ENCODE assay signal across 21 cellular contexts in the genomic region with DNA sequence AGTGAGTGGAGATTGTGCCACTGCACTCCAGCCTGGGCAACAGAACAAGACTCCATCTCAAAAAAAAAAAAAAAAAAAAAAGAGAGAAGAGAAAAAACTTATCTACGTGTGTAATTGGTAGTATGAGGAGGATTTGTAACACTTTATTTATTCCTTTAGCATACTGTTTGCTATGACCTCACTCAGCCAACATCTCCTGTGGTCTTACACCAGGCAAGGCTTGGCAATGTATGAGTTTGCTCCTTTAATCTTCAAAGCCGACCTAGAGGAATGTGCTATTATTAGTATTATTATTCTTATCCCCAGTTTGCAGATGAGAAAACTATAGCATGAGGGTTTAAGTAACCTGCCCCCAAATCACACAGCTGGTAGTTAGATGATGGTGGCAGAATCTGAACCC. TPM values are rescaled to one million over a fixed set of nuclear protein-coding genes. Genes with fewer than 3 reads are reported as not detected.
DNase-seq lines count a peak whose midpoint lies in the region; ATAC-seq and TF ChIP-seq lines count a peak whose summit lies in the region.
"Had no signal": no experiment of that assay in that cellular context is flagged by ENCODE, and none has a peak within 500 bp of the region (broad histone marks: within the 10 kb centered on the region; RNA-seq: fewer than 3 reads in every experiment).

No MANE protein-coding gene starts in this region.

- H3K27ac Mint-ChIP-seq in T-helper 2 cell treated with Interferon-gamma antibody and Interleukin-4, amounts not matched to agents 5 μg/mL and 100 μg/mL, for 36 hours: no peak overlapping the region
- H3K27ac Mint-ChIP-seq: T-cell had no signal

- no peaks in the 10 kb centered on the region for H3K27me3 Mint-ChIP-seq in T-helper 2 cell treated with Interferon-gamma antibody and Interleukin-4, amounts not matched to agents 5 μg/mL and 100 μg/mL, for 36 hours (ENCODE audit: low read depth)

- H3K4me1 Mint-ChIP-seq in T-helper 2 cell treated with Interferon-gamma antibody and Interleukin-4, amounts not matched to agents 5 μg/mL and 100 μg/mL, for 36 hours (ENCODE audit: low read depth): peaks cover 4% of the 10 kb centered on the region
- H3K4me1 Mint-ChIP-seq: T-cell had no signal

- intact Hi-C loops in lower lobe of right lung (cut with DNase I): no loop called here

- DNase-seq in AG08395 (ENCODE audit: low spot score): peak; percentile 31
- peak; percentile 29 for DNase-seq in ELR (ENCODE audit: low read depth)
- peak; percentile 60 for DNase-seq in NCI-H226
- peak; percentile 57 for DNase-seq in choroid plexus epithelial cell (ENCODE audit: low read depth)
- no peak for DNase-seq in WERI-Rb-1
- no peak for DNase-seq in T-helper 2 cell treated with Interferon-gamma antibody and Interleukin-4, amounts not matched to agents 5 μg/mL and 100 μg/mL, for 36 hours (ENCODE audit: low spot score)
- DNase-seq in lower lobe of right lung: no peak
- no peak for DNase-seq in UCSD-AML1 (lab: John Stamatoyannopoulos, UW; ENCODE audit: unreplicated experiment)
- DNase-seq: DMS 273 treated with DMSO at 0.1 percent for 48 hours, DND-41, GF-D8, NCI-H1105, NCI-H1694, NCI-H2081 treated with DMSO at 0.1 percent for 48 hours, NCI-H748 treated with DMSO at 0.1 percent for 48 hours, SIG-M5, T-cell had no signal

- H3K9me3 Mint-ChIP-seq in T-helper 2 cell treated with Interferon-gamma antibody and Interleukin-4, amounts not matched to agents 5 μg/mL and 100 μg/mL, for 36 hours: no peaks in the 10 kb centered on the region
- H3K9me3 Mint-ChIP-seq: T-cell had no signal

- H3K4me3 Mint-ChIP-seq in T-helper 2 cell treated with Interferon-gamma antibody and Interleukin-4, amounts not matched to agents 5 μg/mL and 100 μg/mL, for 36 hours: no peak overlapping the region
- H3K4me3 Mint-ChIP-seq: CD14-positive monocyte, T-cell had no signal

- H3K4me1 ChIP-seq in lower lobe of right lung: no peaks in the 10 kb centered on the region

- TF ChIP-seq CTCF in choroid plexus epithelial cell (conservative IDR thresholded peaks at IDR 0.05; ENCODE audit: low read depth, low read length) (no peak), WERI-Rb-1 (IDR thresholded peaks at IDR 0.05; ENCODE audit: low read depth, low read length) (no peak), lower lobe of right lung (IDR thresholded peaks at IDR 0.05) (no peak)

- H3K9me3 ChIP-seq in WERI-Rb-1 (ENCODE audit: severe bottlenecking) (no peaks in the 10 kb centered on the region), lower lobe of right lung (no peaks in the 10 kb centered on the region)

- H3K36me3 ChIP-seq in WERI-Rb-1: no peaks in the 10 kb centered on the region
- no peaks in the 10 kb centered on the region for H3K36me3 ChIP-seq in lower lobe of right lung

- no peak for ATAC-seq in lower lobe of right lung
- ATAC-seq: GM12878, SK-N-SH treated with all-trans-retinoic acid at 6 μM for 48 hours, T-cell had no signal

- H3K36me3 Mint-ChIP-seq in T-helper 2 cell treated with Interferon-gamma antibody and Interleukin-4, amounts not matched to agents 5 μg/mL and 100 μg/mL, for 36 hours (ENCODE audit: low read depth): no peaks in the 10 kb centered on the region
- H3K36me3 Mint-ChIP-seq: CD14-positive monocyte, T-cell had no signal

- H3K27me3 ChIP-seq in WERI-Rb-1 (ENCODE audit: insufficient read depth, low read depth, severe bottlenecking) (no peaks in the 10 kb centered on the region), lower lobe of right lung (ENCODE audit: low read depth) (no peaks in the 10 kb centered on the region)

- H3K4me3 ChIP-seq in choroid plexus epithelial cell (ENCODE audit: low read depth, low read length): no peak overlapping the region
- H3K4me3 ChIP-seq in WERI-Rb-1 (ENCODE audit: low read depth, low read length): no peak overlapping the region
- H3K4me3 ChIP-seq in lower lobe of right lung: no peak overlapping the region
- H3K4me3 ChIP-seq: GM12878 had no signal

- H3K27ac ChIP-seq in WERI-Rb-1 (no peak overlapping the region), lower lobe of right lung (no peak overlapping the region)
- H3K27ac ChIP-seq: RWPE1 had no signal

RNA-seq across cellular contexts. Expression of gene HAPSTR1, which starts 35.8 kb away (rescaled TPM):
- 53.1 TPM for total RNA-seq in lower lobe of right lung

Comparison
In these comparisons a context has a peak if more than half of its experiments do, and no peak if none do; other contexts are left out.
1. DNase-seq: peak in AG08395 (single experiment), ELR (single experiment), NCI-H226 (single experiment) and choroid plexus epithelial cell (single experiment); none in WERI-Rb-1 (single experiment), T-helper 2 cell treated with Interferon-gamma antibody and Interleukin-4, amounts not matched to agents 5 μg/mL and 100 μg/mL, for 36 hours (single experiment), lower lobe of right lung (single experiment) and UCSD-AML1 (single experiment).